In the genomic region with DNA sequence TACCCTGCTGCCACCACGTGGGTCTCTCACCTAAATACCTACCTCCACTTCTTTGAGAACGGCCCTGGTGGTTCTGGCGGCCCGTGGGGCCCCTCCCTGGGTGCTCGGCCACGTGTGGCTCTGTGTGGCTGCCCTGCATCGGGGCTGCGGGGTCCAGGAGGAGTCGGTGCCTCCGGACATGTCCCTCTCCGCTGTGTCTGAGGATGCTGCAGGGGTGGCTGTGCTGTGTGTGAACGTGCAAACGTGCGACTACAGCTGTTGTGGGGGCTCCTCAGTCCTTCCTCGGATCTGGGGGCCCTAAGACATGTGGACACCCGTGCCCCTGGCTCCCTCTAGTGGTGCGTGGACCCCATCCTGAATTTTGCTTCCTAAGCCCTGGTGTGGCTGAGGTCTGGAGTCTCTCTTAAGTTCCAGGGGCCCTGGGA, we compare ENCODE assay signal across 1 cellular context.
TF ChIP-seq lines count a peak whose summit lies in the region.

No MANE protein-coding gene starts in this region.

TF ChIP-seq in H1, 55 proteins besides CTCF, POLR2A, EP300 and RAD21 (continued from another document):
- TF ChIP-seq MAFK (IDR thresholded peaks at IDR 0.05; ENCODE audit: low read depth, low read length) = no peak
- no peak for TF ChIP-seq EZH2 (IDR thresholded peaks at IDR 0.05; ENCODE audit: low read depth, low read length, severe bottlenecking)
- TF ChIP-seq PHF8 (conservative IDR thresholded peaks at IDR 0.05; ENCODE audit: low read depth, low read length) = no peak
- no peak for TF ChIP-seq GABPA (IDR thresholded peaks at IDR 0.05; ENCODE audit: borderline replicate concordance, insufficient read depth, low read length)
- no peak for TF ChIP-seq CREB1 (IDR thresholded peaks at IDR 0.05)
- no peak for TF ChIP-seq CBX5 (IDR thresholded peaks at IDR 0.05; ENCODE audit: low read depth, low read length)
- TF ChIP-seq SP1 (IDR thresholded peaks at IDR 0.05; ENCODE audit: low read depth, low read length) = no peak
- no peak for TF ChIP-seq JUND (IDR thresholded peaks at IDR 0.05; ENCODE audit: low read length)
- no peak for TF ChIP-seq KDM5A (IDR thresholded peaks at IDR 0.05; ENCODE audit: low read length)
- TF ChIP-seq, protein P1, sequence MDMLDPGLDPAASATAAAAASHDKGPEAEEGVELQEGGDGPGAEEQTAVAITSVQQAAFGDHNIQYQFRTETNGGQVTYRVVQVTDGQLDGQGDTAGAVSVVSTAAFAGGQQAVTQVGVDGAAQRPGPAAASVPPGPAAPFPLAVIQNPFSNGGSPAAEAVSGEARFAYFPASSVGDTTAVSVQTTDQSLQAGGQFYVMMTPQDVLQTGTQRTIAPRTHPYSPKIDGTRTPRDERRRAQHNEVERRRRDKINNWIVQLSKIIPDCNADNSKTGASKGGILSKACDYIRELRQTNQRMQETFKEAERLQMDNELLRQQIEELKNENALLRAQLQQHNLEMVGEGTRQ (IDR thresholded peaks at IDR 0.05; ENCODE audit: low read length) = no peak
